1 cellular context compared by ENCODE assay signal in genomic region chr21:36022704-36023103, GRCh38.
TF ChIP-seq lines count a peak whose summit lies in the region.

No MANE protein-coding gene starts in this region.

TF ChIP-seq in SK-N-SH, 30 proteins besides CTCF, POLR2A, EP300 and RAD21 (continued from another document):
- TF ChIP-seq REST (IDR thresholded peaks at IDR 0.05; ENCODE audit: low read depth, low read length), result no peak
- TF ChIP-seq, protein P1, sequence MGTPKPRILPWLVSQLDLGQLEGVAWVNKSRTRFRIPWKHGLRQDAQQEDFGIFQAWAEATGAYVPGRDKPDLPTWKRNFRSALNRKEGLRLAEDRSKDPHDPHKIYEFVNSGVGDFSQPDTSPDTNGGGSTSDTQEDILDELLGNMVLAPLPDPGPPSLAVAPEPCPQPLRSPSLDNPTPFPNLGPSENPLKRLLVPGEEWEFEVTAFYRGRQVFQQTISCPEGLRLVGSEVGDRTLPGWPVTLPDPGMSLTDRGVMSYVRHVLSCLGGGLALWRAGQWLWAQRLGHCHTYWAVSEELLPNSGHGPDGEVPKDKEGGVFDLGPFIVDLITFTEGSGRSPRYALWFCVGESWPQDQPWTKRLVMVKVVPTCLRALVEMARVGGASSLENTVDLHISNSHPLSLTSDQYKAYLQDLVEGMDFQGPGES (IDR thresholded peaks at IDR 0.05; ENCODE audit: low read depth, low read length), result no peak
- TF ChIP-seq RXRA (IDR thresholded peaks at IDR 0.05; ENCODE audit: borderline replicate concordance, low read depth), result no peak
- TF ChIP-seq GABPA (IDR thresholded peaks at IDR 0.05; ENCODE audit: low read depth), result no peak
- TF ChIP-seq FOXM1 (IDR thresholded peaks at IDR 0.05; ENCODE audit: low read depth), result no peak
